12 cellular contexts compared by ENCODE assay signal in the genomic region with DNA sequence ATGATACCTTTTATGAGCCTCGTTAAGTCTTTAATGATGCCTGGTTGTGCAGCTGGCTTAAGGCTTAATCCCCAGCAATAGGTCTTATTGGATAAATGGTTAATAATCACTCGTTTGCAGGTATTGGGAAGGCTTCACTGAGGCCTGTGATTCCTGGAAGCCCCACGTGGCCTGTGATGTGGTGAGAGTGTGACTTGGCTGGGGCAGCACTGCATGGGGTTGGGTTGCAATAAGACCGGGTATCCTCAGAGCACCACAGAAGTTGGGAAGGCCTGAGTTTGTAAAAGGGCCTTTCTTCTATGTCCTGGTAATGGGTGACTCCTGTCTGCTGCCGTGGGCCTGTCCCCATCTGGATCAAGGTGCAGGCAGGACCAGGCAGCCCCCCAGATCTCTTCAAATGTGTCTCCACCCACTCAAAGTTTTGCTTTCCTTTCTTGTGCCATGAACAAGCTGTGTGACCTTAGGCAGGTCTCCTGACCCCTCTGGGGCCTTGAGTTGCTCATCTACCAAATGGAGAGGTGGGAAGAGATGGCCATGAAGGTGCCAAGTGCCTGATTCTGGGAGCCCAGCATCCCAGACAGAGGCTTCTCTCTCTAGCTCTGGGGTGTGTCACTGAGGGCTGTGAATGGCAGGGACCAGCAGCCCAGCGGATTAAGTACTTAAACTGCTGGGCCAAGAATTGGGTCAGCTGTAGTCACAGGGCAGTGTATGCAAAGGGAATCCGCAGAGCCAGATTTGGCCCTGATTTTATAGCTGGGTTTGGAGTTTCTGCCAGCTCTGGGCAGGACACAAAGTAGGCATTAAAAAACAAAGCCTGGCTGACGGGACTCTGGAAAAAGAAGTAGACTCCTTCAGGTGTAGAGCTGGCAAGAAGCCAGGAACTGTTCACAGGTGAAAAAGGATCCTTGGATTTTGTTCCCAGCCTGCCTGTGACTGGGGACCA. TPM values are rescaled to one million over a fixed set of nuclear protein-coding genes. Genes with fewer than 3 reads are reported as not detected.
DNase-seq lines count a peak whose midpoint lies in the region; ATAC-seq and TF ChIP-seq lines count a peak whose summit lies in the region.
"Had no signal": no experiment of that assay in that cellular context is flagged by ENCODE, and none has a peak within 500 bp of the region (broad histone marks: within the 10 kb centered on the region; RNA-seq: fewer than 3 reads in every experiment).

No MANE protein-coding gene starts in this region.

- no peaks in the 10 kb centered on the region for H3K9me3 ChIP-seq in cardiac muscle cell (ENCODE audit: low read depth)
- H3K9me3 ChIP-seq in right cardiac atrium (ENCODE audit: control insufficient read depth, low read length), result no peaks in the 10 kb centered on the region
- H3K9me3 ChIP-seq: gastrocnemius medialis had no signal

- DNase-seq in cardiac muscle cell (ENCODE audit: low read depth in 1 of 2, low spot score in 1 of 2) (no peak), right cardiac atrium (no peak), naive B cell (no peak), EL (no peak)
- DNase-seq in activated CD8-positive, alpha-beta T cell treated with anti-CD3 and anti-CD28 coated beads for 36 hours, result peak; percentile 55
- DNase-seq in NK-92 treated with Interleukin-12 subunit alpha and Interleukin-12 subunit beta, amount 100 ng/mL, for 24 hours (lab: John Stamatoyannopoulos, UW), result no peak
- DNase-seq in activated CD4-positive, CD25-positive, alpha-beta regulatory T cell treated with anti-CD3 and anti-CD28 coated beads, Interleukin-2, amount 50 U/mL, for 72 hours, result no peak
- DNase-seq: activated T-cell treated with anti-CD3 and anti-CD28 coated beads, Interleukin-2, amount 50 U/mL, for 4 hours; gastrocnemius medialis; NCI-H526 had no signal

- H3K27ac ChIP-seq in cardiac muscle cell (peak overlapping the region; percentile 64), right cardiac atrium (ENCODE audit: low read length) (no peak overlapping the region)
- H3K27ac ChIP-seq: gastrocnemius medialis had no signal

- intact Hi-C loops in right cardiac atrium (cut with DNase I), result no loop called here
- intact Hi-C loops in activated CD8-positive, alpha-beta T cell treated with anti-CD3 and anti-CD28 coated beads for 36 hours (cut with micrococcal nuclease), result no loop called here

- ATAC-seq in right cardiac atrium, result no peak
- ATAC-seq in activated CD8-positive, alpha-beta T cell treated with anti-CD3 and anti-CD28 coated beads for 36 hours, result peak; percentile 32
- no peak for ATAC-seq in naive B cell (ENCODE audit: low read depth in 2 of 2)
- ATAC-seq in GM21515 (IDR thresholded peaks at IDR 0.05; ENCODE audit: unreplicated experiment), result no peak
- ATAC-seq: activated T-cell treated with anti-CD3 and anti-CD28 coated beads, Interleukin-2, amount 50 U/mL, for 4 hours had no signal

- H3K36me3 ChIP-seq in cardiac muscle cell, result peaks cover 62% of the 10 kb centered on the region
- H3K36me3 ChIP-seq: gastrocnemius medialis had no signal

- TF ChIP-seq CTCF in cardiac muscle cell (IDR thresholded peaks at IDR 0.05; ENCODE audit: low read depth, low read length), result no peak
- no peak for TF ChIP-seq CTCF in activated CD8-positive, alpha-beta T cell treated with anti-CD3 and anti-CD28 coated beads for 36 hours (IDR thresholded peaks at IDR 0.05)

- peak overlapping the region; percentile 46 for H3K4me3 Mint-ChIP-seq in activated CD8-positive, alpha-beta T cell treated with anti-CD3 and anti-CD28 coated beads for 36 hours
- no peak overlapping the region for H3K4me3 Mint-ChIP-seq in naive B cell
- H3K4me3 Mint-ChIP-seq: activated T-cell treated with anti-CD3 and anti-CD28 coated beads, Interleukin-2, amount 50 U/mL, for 4 hours; dendritic cell treated with granulocyte-macrophage colony-stimulating factor and Interleukin-4, amounts not matched to agents 40 ng/mL and 50 ng/mL, for 4 days had no signal

- peak overlapping the region; percentile 89 for H3K27ac Mint-ChIP-seq in activated CD8-positive, alpha-beta T cell treated with anti-CD3 and anti-CD28 coated beads for 36 hours
- peak overlapping the region in 5 of 6 donors; percentile 37 to 82 (median 80) for H3K27ac Mint-ChIP-seq in naive B cell
- H3K27ac Mint-ChIP-seq: dendritic cell treated with granulocyte-macrophage colony-stimulating factor and Interleukin-4, amounts not matched to agents 40 ng/mL and 50 ng/mL, for 4 days had no signal

- CTCF ChIA-PET in activated CD8-positive, alpha-beta T cell treated with anti-CD3 and anti-CD28 coated beads for 36 hours (lab: Charles Lee), result interaction anchor here (1.2 to 17.2 kb wide), 5 partner anchors 12 to 108 kb away, joined by 3 to 216 read pairs (median 6); partner anchors contain the start of gene LBH

- H3K4me1 ChIP-seq in cardiac muscle cell (ENCODE audit: low read depth), result peaks cover 42% of the 10 kb centered on the region
- peaks cover 14% of the 10 kb centered on the region for H3K4me1 ChIP-seq in right cardiac atrium (ENCODE audit: control insufficient read depth, insufficient read depth, low read length)

- H3K4me3 ChIP-seq in cardiac muscle cell, result no peak overlapping the region
- H3K4me3 ChIP-seq in right cardiac atrium (ENCODE audit: low read length), result no peak overlapping the region
- H3K4me3 ChIP-seq: gastrocnemius medialis had no signal

- peaks cover 12% of the 10 kb centered on the region for H3K9me3 Mint-ChIP-seq in activated CD8-positive, alpha-beta T cell treated with anti-CD3 and anti-CD28 coated beads for 36 hours
- H3K9me3 Mint-ChIP-seq in naive B cell, result no peaks in the 10 kb centered on the region
- H3K9me3 Mint-ChIP-seq: activated T-cell treated with anti-CD3 and anti-CD28 coated beads, Interleukin-2, amount 50 U/mL, for 4 hours; dendritic cell treated with granulocyte-macrophage colony-stimulating factor and Interleukin-4, amounts not matched to agents 40 ng/mL and 50 ng/mL, for 4 days had no signal

- H3K27me3 Mint-ChIP-seq in activated CD8-positive, alpha-beta T cell treated with anti-CD3 and anti-CD28 coated beads for 36 hours, result peaks cover 2% of the 10 kb centered on the region
- H3K27me3 Mint-ChIP-seq in naive B cell, result no peaks in the 10 kb centered on the region

- POLR2A ChIA-PET in activated CD8-positive, alpha-beta T cell treated with anti-CD3 and anti-CD28 coated beads for 36 hours (lab: Charles Lee), result interaction anchor here (0.8 to 23.4 kb wide), 4 partner anchors 10 to 192 kb away, joined by 3 to 440 read pairs (median 22); partner anchors contain the start of gene LBH

- H3K36me3 Mint-ChIP-seq in activated CD8-positive, alpha-beta T cell treated with anti-CD3 and anti-CD28 coated beads for 36 hours (ENCODE audit: low read depth), result peaks cover 92% of the 10 kb centered on the region
- H3K36me3 Mint-ChIP-seq in naive B cell, result peaks cover 41 to 50% of the 10 kb centered on the region in 2 donors

- H3K4me1 Mint-ChIP-seq in activated CD8-positive, alpha-beta T cell treated with anti-CD3 and anti-CD28 coated beads for 36 hours (ENCODE audit: low read depth), result peaks cover 95% of the 10 kb centered on the region
- peaks cover 46 to 80% (median 62%) of the 10 kb centered on the region in 3 donors for H3K4me1 Mint-ChIP-seq in naive B cell

- WGBS in right cardiac atrium, result 69% methylated on average over 8 of the region's 8 CpGs

- no peaks in the 10 kb centered on the region for H3K27me3 ChIP-seq in cardiac muscle cell
- no peaks in the 10 kb centered on the region for H3K27me3 ChIP-seq in right cardiac atrium (ENCODE audit: control insufficient read depth, insufficient read depth)
- H3K27me3 ChIP-seq: gastrocnemius medialis had no signal

RNA-seq across cellular contexts. Expression of gene LBH, which starts 24.4 kb away (rescaled TPM):
- total RNA-seq in cardiac muscle cell (1,389 and 2,258 TPM in 2 replicates), right cardiac atrium (10 to 100 TPM; 22.9 to 31.3 (median 24.2) TPM)
- polyA plus RNA-seq in cardiac muscle cell (544 and 632 TPM in 2 replicates), right cardiac atrium (12.4 TPM), naive B cell (ENCODE audit: low read depth in 6 of 6) (100 to 1,000 TPM; 191 to 297 (median 221) TPM)
- total RNA-seq in activated CD8-positive, alpha-beta T cell treated with anti-CD3 and anti-CD28 coated beads for 36 hours, result 100 to 1,000 TPM; 127 to 130 TPM

Comparison
In these comparisons a context has a peak if more than half of its experiments do, and no peak if none do; other contexts are left out.
1. RNA of gene LBH, which starts 24.4 kb away (total RNA-seq): 1,389 to 2,258 TPM in cardiac muscle cell; 127 to 130 TPM in activated CD8-positive, alpha-beta T cell treated with anti-CD3 and anti-CD28 coated beads for 36 hours and 22.9 to 31.3 TPM in right cardiac atrium; every median in the first group is over 10 times any median in the second.